Comparison of ENCODE assay signal across 9 cellular contexts in genomic region chr7:151432658-151433521, GRCh38. TPM values are rescaled to one million over a fixed set of nuclear protein-coding genes. Genes with fewer than 3 reads are reported as not detected.
DNase-seq lines count a peak whose midpoint lies in the region; ATAC-seq and TF ChIP-seq lines count a peak whose summit lies in the region.
"Had no signal": no experiment of that assay in that cellular context is flagged by ENCODE, and none has a peak within 500 bp of the region (broad histone marks: within the 10 kb centered on the region; RNA-seq: fewer than 3 reads in every experiment).

No MANE protein-coding gene starts in this region.

- H3K36me3 Mint-ChIP-seq in H9 (ENCODE audit: insufficient read depth in 1 of 3, low read depth in 3 of 3) (no peaks in the 10 kb centered on the region; a peak in 1 of 7 replicates), WTC11 (no peaks in the 10 kb centered on the region), glutamatergic neuron (ENCODE audit: unreplicated experiment) (no peaks in the 10 kb centered on the region)

- H2BK15ac ChIP-seq in H9 (ENCODE audit: low read depth, low read length), result no peak overlapping the region

- H3K27me3 ChIP-seq in H9 (ENCODE audit: insufficient read depth, low read length), result no peaks in the 10 kb centered on the region

- H3K9me3 Mint-ChIP-seq in H9 (no peaks in the 10 kb centered on the region; a peak in 1 of 5 replicates), WTC11 (no peaks in the 10 kb centered on the region), glutamatergic neuron (ENCODE audit: unreplicated experiment) (peaks cover 5% of the 10 kb centered on the region)

- H3K27me3 Mint-ChIP-seq in H9 (ENCODE audit: low read depth), result no peaks in the 10 kb centered on the region; the same call in 1 of the 2 replicates
- H3K27me3 Mint-ChIP-seq in WTC11 (ENCODE audit: low read depth), result no peaks in the 10 kb centered on the region
- no peaks in the 10 kb centered on the region for H3K27me3 Mint-ChIP-seq in glutamatergic neuron (ENCODE audit: unreplicated experiment)

- H3K4me2 ChIP-seq in H9 (ENCODE audit: insufficient read depth, insufficient read length, low read length), result no peak overlapping the region

- no peak overlapping the region for H4K91ac ChIP-seq in H9 (ENCODE audit: insufficient read length, low read depth, low read length)

- no peak overlapping the region; the same call in 1 of the 2 replicates for H3K14ac ChIP-seq in H9 (ENCODE audit: insufficient read depth, low read length)

- WGBS in H9 (ENCODE audit: extremely low coverage, insufficient read length, low lambda C conversion rate), result no CpG with 5 or more reads among the region's 14 CpGs

- H2BK5ac ChIP-seq in H9 (ENCODE audit: insufficient read length, low read length), result no peak overlapping the region

- no peak overlapping the region; a peak in 1 of 7 replicates for H3K27ac Mint-ChIP-seq in H9
- no peak overlapping the region for H3K27ac Mint-ChIP-seq in WTC11
- H3K27ac Mint-ChIP-seq in glutamatergic neuron (ENCODE audit: unreplicated experiment), result no peak overlapping the region

- DNase-seq in H9 (no peak), WTC11 (ENCODE audit: low spot score) (no peak), glutamatergic neuron (no peak), NCI-H2171 (lab: John Stamatoyannopoulos, UW) (no peak), amygdala (lab: John Stamatoyannopoulos, UW) (no peak)

- H4K8ac ChIP-seq in H9 (replicated peaks; ENCODE audit: insufficient read length, low read depth, low read length), result no peak overlapping the region

- H3K79me1 ChIP-seq in H9 (ENCODE audit: insufficient read depth, low read depth, low read length, poor library complexity, severe bottlenecking), result no peaks in the 10 kb centered on the region

- no peak overlapping the region for H3K23ac ChIP-seq in H9 (ENCODE audit: insufficient read length, low read depth, low read length)

- no peaks in the 10 kb centered on the region for H4K20me1 ChIP-seq in H9 (ENCODE audit: control insufficient read depth, insufficient read depth, insufficient read length)

- H3K4ac ChIP-seq in H9 (ENCODE audit: low read depth, low read length), result no peak overlapping the region

- no peak overlapping the region for H3K56ac ChIP-seq in H9 (ENCODE audit: insufficient read length, low read depth, low read length)

- POLR2A ChIA-PET in WTC11 (lab: Charles Lee), result no interaction called here

- no peak overlapping the region for H2AK5ac ChIP-seq in H9 (ENCODE audit: insufficient read length, low read length)

- CTCF ChIA-PET in WTC11 (lab: Charles Lee), result interaction anchor here (1.5 kb wide), 1 partner anchor 16 kb away, joined by 3 read pairs; no protein-coding TSS in a partner anchor

- H3T11ph ChIP-seq in H9 (ENCODE audit: low read length), result no peak overlapping the region

- H3K9me3 ChIP-seq in H9 (ENCODE audit: control insufficient read depth, low read depth, low read length), result no peaks in the 10 kb centered on the region

- no peak overlapping the region for H3K27ac ChIP-seq in H9 (ENCODE audit: insufficient read length, low read depth, low read length)

- peak; percentile 72 for TF ChIP-seq CTCF in GM12873 (IDR thresholded peaks at IDR 0.05; ENCODE audit: insufficient read depth, low read depth, low read length, missing control alignments)
- peak; percentile 35; the same call in 1 of the 3 replicates for TF ChIP-seq CTCF in H9 (conservative IDR thresholded peaks at IDR 0.05)
- 0 out of 2 replicates have a peak, but pooled peaks have one; percentile 22 for TF ChIP-seq CTCF in WTC11 (IDR thresholded peaks at IDR 0.05)
- peak; percentile 13 for TF ChIP-seq CTCF in glutamatergic neuron (IDR thresholded peaks at IDR 0.05; ENCODE audit: partially characterized antibody, unreplicated experiment)

- H4K5ac ChIP-seq in H9 (ENCODE audit: insufficient read length, low read depth, low read length), result no peak overlapping the region

- no peak overlapping the region for H3K18ac ChIP-seq in H9 (ENCODE audit: insufficient read length, low read depth, low read length)

- no peak overlapping the region for H3K4me3 Mint-ChIP-seq in H9
- no peak overlapping the region for H3K4me3 Mint-ChIP-seq in WTC11
- no peak overlapping the region for H3K4me3 Mint-ChIP-seq in glutamatergic neuron (ENCODE audit: unreplicated experiment)

- peaks cover 32 to 35% of the 10 kb centered on the region in 2 experiments for H3K4me1 Mint-ChIP-seq in H9
- peaks cover 37% of the 10 kb centered on the region for H3K4me1 Mint-ChIP-seq in WTC11
- H3K4me1 Mint-ChIP-seq in glutamatergic neuron (ENCODE audit: low read depth, unreplicated experiment), result peaks cover 6% of the 10 kb centered on the region

- H3K79me2 ChIP-seq in H9 (ENCODE audit: insufficient read depth, low read length), result no peaks in the 10 kb centered on the region

- no peak overlapping the region for H2BK120ac ChIP-seq in H9 (ENCODE audit: low read depth, low read length, poor library complexity, severe bottlenecking)

- H2BK12ac ChIP-seq in H9 (ENCODE audit: insufficient read length, low read depth, low read length), result no peak overlapping the region

- H2AFZ ChIP-seq in H9 (ENCODE audit: low read length), result no peak overlapping the region

- no peaks in the 10 kb centered on the region for H3K23me2 ChIP-seq in H9 (ENCODE audit: insufficient read length, low read depth, low read length, poor library complexity, severe bottlenecking)

- peaks cover 3% of the 10 kb centered on the region; the same call in 1 of the 2 replicates for H3K4me1 ChIP-seq in H9 (ENCODE audit: insufficient read depth, low read length)

- ATAC-seq in WTC11 (peak; percentile 47; the same call in 1 of the 2 replicates), HG02840 (IDR thresholded peaks at IDR 0.05; ENCODE audit: low FRiP score, unreplicated experiment) (no peak), HG03097 (IDR thresholded peaks at IDR 0.05; ENCODE audit: low FRiP score, unreplicated experiment) (no peak)

- H2BK20ac ChIP-seq in H9 (ENCODE audit: low read depth, low read length, poor library complexity, severe bottlenecking), result no peak overlapping the region

- H3K9ac ChIP-seq in H9 (ENCODE audit: extremely low read depth, insufficient read length, low read length), result no peak overlapping the region

TF ChIP-seq in WTC11, 78 proteins besides CTCF, POLR2A, EP300 and RAD21:
- TF ChIP-seq E2F5 (CRISPR knock-in tag; IDR thresholded peaks at IDR 0.05) (no peak), NR2C2 (CRISPR knock-in tag; IDR thresholded peaks at IDR 0.05) (no peak), IRF2 (CRISPR knock-in tag; IDR thresholded peaks at IDR 0.05; ENCODE audit: borderline replicate concordance, low read depth) (no peak), ZSCAN18 (CRISPR knock-in tag; IDR thresholded peaks at IDR 0.05) (no peak), ZBTB21 (CRISPR knock-in tag; IDR thresholded peaks at IDR 0.05; ENCODE audit: borderline replicate concordance) (no peak), RORB (CRISPR knock-in tag; IDR thresholded peaks at IDR 0.05) (no peak), HMGA2 (CRISPR knock-in tag; IDR thresholded peaks at IDR 0.05) (no peak), ELF4 (CRISPR knock-in tag; IDR thresholded peaks at IDR 0.05; ENCODE audit: low read depth) (no peak)
- TF ChIP-seq, protein P1, sequence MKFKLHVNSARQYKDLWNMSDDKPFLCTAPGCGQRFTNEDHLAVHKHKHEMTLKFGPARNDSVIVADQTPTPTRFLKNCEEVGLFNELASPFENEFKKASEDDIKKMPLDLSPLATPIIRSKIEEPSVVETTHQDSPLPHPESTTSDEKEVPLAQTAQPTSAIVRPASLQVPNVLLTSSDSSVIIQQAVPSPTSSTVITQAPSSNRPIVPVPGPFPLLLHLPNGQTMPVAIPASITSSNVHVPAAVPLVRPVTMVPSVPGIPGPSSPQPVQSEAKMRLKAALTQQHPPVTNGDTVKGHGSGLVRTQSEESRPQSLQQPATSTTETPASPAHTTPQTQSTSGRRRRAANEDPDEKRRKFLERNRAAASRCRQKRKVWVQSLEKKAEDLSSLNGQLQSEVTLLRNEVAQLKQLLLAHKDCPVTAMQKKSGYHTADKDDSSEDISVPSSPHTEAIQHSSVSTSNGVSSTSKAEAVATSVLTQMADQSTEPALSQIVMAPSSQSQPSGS (CRISPR knock-in tag; IDR thresholded peaks at IDR 0.05; ENCODE audit: borderline replicate concordance, low read depth), result no peak

RNA-seq across cellular contexts. Expression of gene CRYGN, which starts 7.1 kb away (rescaled TPM):
- total RNA-seq in H9 (2021) (0.79 and 1.8 TPM in 2 replicates), WTC11 (2021) (1.0 to 1.6 TPM (median 1.5 TPM) in 3 replicates), glutamatergic neuron (ENCODE audit: unreplicated experiment) (not detected)
- total RNA-seq: glomerular endothelial cell had no signal

RNA-seq across cellular contexts. Expression of gene WDR86, which starts 23.1 kb away (rescaled TPM):
- total RNA-seq in H9 (2021), result 8.1 and 9.4 TPM in 2 replicates
- 24.4 to 32.4 TPM (median 30.7 TPM) in 3 replicates for total RNA-seq in WTC11 (2021)
- 70.5 TPM for total RNA-seq in glutamatergic neuron (ENCODE audit: unreplicated experiment)

Comparison
In these comparisons a context has a peak if more than half of its experiments do, and no peak if none do; other contexts are left out.
1. CTCF ChIP-seq: peak in every context shown above with its lines; median percentile 72 in GM12873; 35 in H9; 22 in WTC11; 13 in glutamatergic neuron.